ENCODE assay signal across 27 cellular contexts in the genomic region with DNA sequence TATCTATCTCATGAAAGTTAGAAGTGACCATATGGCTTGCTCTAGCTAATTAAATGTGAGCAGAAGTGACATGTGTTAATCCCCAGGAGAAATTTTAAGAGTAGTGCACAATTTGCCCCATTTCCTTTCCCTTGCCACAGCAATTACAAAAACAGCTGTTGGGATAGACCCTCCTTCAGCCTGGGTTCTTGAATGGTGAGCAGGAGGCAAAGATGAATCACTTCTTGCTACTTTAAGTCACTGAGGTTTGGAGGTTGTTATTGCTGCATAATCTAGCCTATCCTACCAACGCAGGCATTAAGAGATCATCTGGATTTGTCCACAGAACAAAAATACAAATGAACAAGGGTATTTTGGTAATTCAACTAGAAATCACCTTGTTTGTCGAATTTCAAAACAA.
"Had no signal": no experiment of that assay in that cellular context is flagged by ENCODE, and none has a peak within 500 bp of the region (broad histone marks: within the 10 kb centered on the region; RNA-seq: fewer than 3 reads in every experiment).

No MANE protein-coding gene starts in this region.

- H3K9me3 ChIP-seq: adrenal gland, breast epithelium, esophagus muscularis mucosa, thyroid gland, upper lobe of right lung had no signal

- H3K4me1 ChIP-seq: adrenal gland, breast epithelium, esophagus muscularis mucosa, parathyroid adenoma, thyroid gland, upper lobe of right lung had no signal

- H3K27ac Mint-ChIP-seq: activated CD8-positive, alpha-beta T cell treated with anti-CD3 and anti-CD28 coated beads, Interleukin-2, amount 10 ng/mL, durations not matched to agents 7 days and 5 days; activated naive CD8-positive, alpha-beta T cell; activated T-helper 17 cell treated with anti-CD3 and anti-CD28 coated beads, Interleukin-2, amount 50 U/mL, for 72 hours; nephron progenitor cell; stimulated activated naive CD8-positive, alpha-beta T cell treated with anti-CD3 and anti-CD28 coated beads, Interleukin-15, Interleukin-2, amounts not matched to agents 100 ng/mL and 50 ng/mL, for 24 hours; T-helper 1 cell treated with Interleukin-12 subunit alpha and Interleukin-12 subunit beta and Interleukin-4 antibody, amounts not matched to agents 30 μg/mL and 1 μg/mL, for 36 hours had no signal

- H3K9ac ChIP-seq: parathyroid adenoma had no signal

- H2AFZ ChIP-seq: parathyroid adenoma had no signal

- DNase-seq: activated CD4-positive, alpha-beta T cell treated with anti-CD3 and anti-CD28 coated beads, Interleukin-2, amount 50 U/mL, for 1 hour; activated CD4-positive, CD25-positive, alpha-beta regulatory T cell treated with anti-CD3 and anti-CD28 coated beads, Interleukin-2, amount 50 U/mL, for 72 hours; activated CD8-positive, alpha-beta T cell treated with anti-CD3 and anti-CD28 coated beads, Interleukin-2, amount 10 ng/mL, durations not matched to agents 7 days and 5 days; activated T-cell treated with anti-CD3 and anti-CD28 coated beads, Interleukin-2, amount 50 U/mL, for 1 hour; adrenal gland; cerebellar nuclear complex; hypothalamus; left ventricle myocardium superior; mammary epithelial cell; midbrain; nephron progenitor cell; right cardiac atrium; stimulated activated CD4-positive, alpha-beta T cell treated with anti-CD3 and anti-CD28 coated beads, Interleukin-12 subunit alpha, Interleukin-12 subunit beta, amount 100 ng/mL, for 4 hours; stimulated activated CD4-positive, alpha-beta T cell treated with anti-CD3 and anti-CD28 coated beads, Interleukin-4, amount 100 ng/mL, for 4 hours; substantia nigra; thyroid gland; upper lobe of right lung had no signal

- ATAC-seq: activated CD8-positive, alpha-beta T cell treated with anti-CD3 and anti-CD28 coated beads, Interleukin-2, amount 10 ng/mL, durations not matched to agents 7 days and 5 days; activated T-helper 17 cell treated with anti-CD3 and anti-CD28 coated beads, Interleukin-2, amount 50 U/mL, for 72 hours; left ventricle myocardium superior; right cardiac atrium; upper lobe of right lung had no signal

- H3K4me3 ChIP-seq: adrenal gland, breast epithelium, coronary artery, esophagus muscularis mucosa, thyroid gland, upper lobe of right lung had no signal

- H3K4me1 Mint-ChIP-seq: activated T-helper 17 cell treated with anti-CD3 and anti-CD28 coated beads, Interleukin-2, amount 50 U/mL, for 72 hours; nephron progenitor cell had no signal

- H3K27me3 ChIP-seq: adrenal gland, thyroid gland, upper lobe of right lung had no signal

- H3K36me3 ChIP-seq: adrenal gland, breast epithelium, esophagus muscularis mucosa, thyroid gland, upper lobe of right lung had no signal

- H3K27ac ChIP-seq: adrenal gland, breast epithelium, coronary artery, esophagus muscularis mucosa, parathyroid adenoma, thyroid gland, upper lobe of right lung had no signal

- H3K4me3 Mint-ChIP-seq: activated CD8-positive, alpha-beta T cell treated with anti-CD3 and anti-CD28 coated beads, Interleukin-2, amount 10 ng/mL, durations not matched to agents 7 days and 5 days; activated naive CD8-positive, alpha-beta T cell; activated T-helper 17 cell treated with anti-CD3 and anti-CD28 coated beads, Interleukin-2, amount 50 U/mL, for 72 hours; nephron progenitor cell; stimulated activated naive CD8-positive, alpha-beta T cell treated with anti-CD3 and anti-CD28 coated beads, Interleukin-15, Interleukin-2, amounts not matched to agents 100 ng/mL and 50 ng/mL, for 24 hours; T-helper 1 cell treated with Interleukin-12 subunit alpha and Interleukin-12 subunit beta and Interleukin-4 antibody, amounts not matched to agents 30 μg/mL and 1 μg/mL, for 36 hours had no signal

- FAIRE-seq: frontal cortex, islet of Langerhans had no signal
